8 cellular contexts compared by ENCODE assay signal in the genomic region with DNA sequence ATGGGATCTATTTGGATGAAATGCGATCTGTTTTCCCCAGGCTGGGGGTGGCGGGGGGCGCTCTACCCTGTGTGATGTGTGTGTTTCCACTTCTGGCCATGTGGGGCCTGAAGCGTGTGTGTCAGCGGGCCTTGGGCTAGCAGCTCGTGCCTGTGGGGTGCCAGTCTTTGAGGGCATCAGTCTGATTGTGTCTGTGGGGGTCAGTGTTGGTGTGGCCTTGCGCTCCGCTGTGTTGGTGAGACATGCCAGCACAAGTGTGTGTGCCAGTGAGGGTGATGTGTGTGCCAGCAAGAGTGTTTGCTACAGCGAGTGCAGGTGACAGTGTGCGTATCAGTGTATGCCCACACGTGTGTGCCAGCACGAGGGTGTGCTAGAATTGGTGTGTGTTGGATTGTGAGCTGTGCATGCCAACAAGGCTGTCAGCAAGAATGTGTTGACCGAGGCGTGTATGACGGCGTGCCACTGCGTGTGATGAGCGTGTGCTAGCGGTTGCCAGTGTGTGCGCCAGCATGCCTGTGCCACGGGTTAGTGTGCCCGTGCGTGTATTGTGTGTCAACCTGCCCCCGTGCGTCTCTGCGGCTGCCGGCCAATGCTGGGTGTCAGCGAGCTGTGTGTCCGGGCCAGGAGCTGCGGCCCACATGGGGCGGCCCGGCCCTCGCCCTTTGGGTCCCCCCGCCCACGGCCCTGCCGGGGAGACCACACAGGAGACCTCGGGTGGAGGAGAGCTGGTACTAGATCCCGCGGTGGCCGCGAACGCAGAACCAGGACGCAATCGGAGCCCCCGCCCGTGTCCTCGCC. TPM values are rescaled to one million over a fixed set of nuclear protein-coding genes. Genes with fewer than 3 reads are reported as not detected.
DNase-seq lines count a peak whose midpoint lies in the region; ATAC-seq and TF ChIP-seq lines count a peak whose summit lies in the region.

No MANE protein-coding gene starts in this region.

- H3K9me3 ChIP-seq in GM23248 (ENCODE audit: low read depth) (no peaks in the 10 kb centered on the region), Panc1 (ENCODE audit: control insufficient read depth, insufficient read depth, low read depth, low read length) (no peaks in the 10 kb centered on the region)

- TF ChIP-seq CTCF in Panc1 (IDR thresholded peaks at IDR 0.05) = no peak; the same call in 1 of the 2 replicates

- WGBS in GM23248 (ENCODE audit: low coverage in 1 of 2, low lambda C conversion rate in 2 of 2, missing lambda C conversion rate in 2 of 2), 2 experiments = 14 to 16% methylated on average over 33 to 44 of the region's 47 CpGs

- H3K9me2 ChIP-seq in GM23248 (ENCODE audit: insufficient read depth) = no peaks in the 10 kb centered on the region

- H3K36me3 ChIP-seq in GM23248 (ENCODE audit: low read depth) (no peaks in the 10 kb centered on the region), Panc1 (ENCODE audit: control insufficient read depth, insufficient read depth, low read length) (no peaks in the 10 kb centered on the region; the same call in 1 of the 2 replicates), rectal smooth muscle tissue (ENCODE audit: control insufficient read depth, insufficient read depth, low read length) (peaks cover 3% of the 10 kb centered on the region)

- no peak overlapping the region for H3K27ac ChIP-seq in GM23248
- H3K27ac ChIP-seq in Panc1 (ENCODE audit: low read length) = peak overlapping the region; percentile 96
- H3K27ac ChIP-seq in rectal smooth muscle tissue (ENCODE audit: low read depth, low read length) = peak overlapping the region; percentile 84

- peak overlapping the region; percentile 95 for H2AFZ ChIP-seq in GM23248

- no peaks in the 10 kb centered on the region for H4K20me1 ChIP-seq in GM23248 (ENCODE audit: insufficient read depth)

- intact Hi-C loops in Panc1 (cut with micrococcal nuclease; ENCODE audit: unreplicated experiment) = no loop called here
- intact Hi-C loops in left cardiac atrium (cut with DNase I) = no loop called here

- BruUV-seq in Panc1 (replicated peaks; lab: Mats Ljungman, UMichigan) = no TSS peak

- H3K27me3 ChIP-seq in GM23248 (replicated peaks; ENCODE audit: insufficient read depth) (no peaks in the 10 kb centered on the region), Panc1 (ENCODE audit: control insufficient read depth, insufficient read depth, low read length) (no peaks in the 10 kb centered on the region), rectal smooth muscle tissue (ENCODE audit: control insufficient read depth, insufficient read depth, low read length) (no peaks in the 10 kb centered on the region)

- in situ Hi-C loops in GM23248 (cut with MboI) = no loop called here
- in situ Hi-C loops in Panc1 (cut with HindIII; ENCODE audit: low pct_unique_long_range_greater_than_20kb, low sequenced_read_pairs) = no loop called here

- H3K4me3 ChIP-seq in GM23248 (peak overlapping the region; percentile 80), Panc1 (ENCODE audit: low read depth in 2 of 2, low read length in 2 of 2) (peak overlapping the region; percentile 60 to 85), rectal smooth muscle tissue (ENCODE audit: low read length) (peak overlapping the region; percentile 76)

- no peaks in the 10 kb centered on the region for H3K9me3 Mint-ChIP-seq in activated naive CD8-positive, alpha-beta T cell treated with anti-CD3 and anti-CD28 coated beads for 36 hours

- H3K27me3 Mint-ChIP-seq in activated naive CD8-positive, alpha-beta T cell treated with anti-CD3 and anti-CD28 coated beads for 36 hours = no peaks in the 10 kb centered on the region

- H3K27ac Mint-ChIP-seq in activated naive CD8-positive, alpha-beta T cell treated with anti-CD3 and anti-CD28 coated beads for 36 hours = peak overlapping the region; percentile 88

- H3K4me1 ChIP-seq in GM23248 (ENCODE audit: insufficient read depth) (peaks cover 17% of the 10 kb centered on the region), Panc1 (ENCODE audit: control insufficient read depth, insufficient read depth, low read length) (peaks cover 57% of the 10 kb centered on the region), rectal smooth muscle tissue (ENCODE audit: control insufficient read depth, insufficient read depth, low read length) (peaks cover 38% of the 10 kb centered on the region)

- DNase-seq in GM23248 = peak; percentile 64
- DNase-seq in Panc1 (ENCODE audit: low read depth, low spot score) = no peak
- peak; percentile 47 for DNase-seq in activated naive CD8-positive, alpha-beta T cell treated with anti-CD3 and anti-CD28 coated beads for 36 hours
- DNase-seq in left cardiac atrium = peak; percentile 66
- DNase-seq in NCI-H128 (lab: John Stamatoyannopoulos, UW; ENCODE audit: unreplicated experiment) = no peak

- H3K9ac ChIP-seq in GM23248 (peak overlapping the region; percentile 81), rectal smooth muscle tissue (ENCODE audit: low read length) (peak overlapping the region; percentile 67)

- no peaks in the 10 kb centered on the region for H3K79me2 ChIP-seq in GM23248 (ENCODE audit: insufficient read depth)

- peaks cover 49% of the 10 kb centered on the region for H3F3A ChIP-seq in GM23248 (ENCODE audit: insufficient read depth)

- H3K4me3 Mint-ChIP-seq in activated naive CD8-positive, alpha-beta T cell treated with anti-CD3 and anti-CD28 coated beads for 36 hours = peak overlapping the region; percentile 84

- CTCF ChIA-PET in Panc1 (lab: Charles Lee) = interaction anchor here (0.5 kb wide), 1 partner anchor 22 kb away, joined by 7 read pairs; no protein-coding TSS in a partner anchor

- POLR2A ChIA-PET in Panc1 (lab: Charles Lee) = no interaction called here

- peak overlapping the region; percentile 72 for H3K4me2 ChIP-seq in GM23248 (ENCODE audit: unreplicated experiment)

- H3K4me1 Mint-ChIP-seq in activated naive CD8-positive, alpha-beta T cell treated with anti-CD3 and anti-CD28 coated beads for 36 hours = peaks cover 59% of the 10 kb centered on the region

- H3K36me3 Mint-ChIP-seq in activated naive CD8-positive, alpha-beta T cell treated with anti-CD3 and anti-CD28 coated beads for 36 hours = peaks cover 4% of the 10 kb centered on the region

- peak; percentile 49 for ATAC-seq in Panc1
- ATAC-seq in left cardiac atrium = peak; percentile 12 to 42
- ATAC-seq in HG02884 (IDR thresholded peaks at IDR 0.05; ENCODE audit: unreplicated experiment) = no peak
- no peak for ATAC-seq in GM21526 (IDR thresholded peaks at IDR 0.05; ENCODE audit: low FRiP score, unreplicated experiment)

RNA-seq across cellular contexts. Expression of a gene that starts 0.5 kb away (rescaled TPM):
- 2.1 and 3.1 TPM in 2 replicates for total RNA-seq in GM23248 (2014; rRNA removed; shearing (Covaris generic))
- 2.0 and 2.2 TPM in 2 replicates for polyA plus RNA-seq in GM23248 (2016; fragmentation: Nextera tagmentation; extraction: Ambion mirVana)
- total RNA-seq in Panc1 (2021; ENCODE audit: unreplicated experiment) (219 TPM), left cardiac atrium (10 to 100 TPM; 28.4 to 39.4 TPM)
- polyA plus RNA-seq in Panc1 (2012; ENCODE audit: insufficient read length) = 236 TPM
- total RNA-seq in activated naive CD8-positive, alpha-beta T cell treated with anti-CD3 and anti-CD28 coated beads for 36 hours = 10 to 100 TPM; 25.6 to 26.3 TPM

RNA-seq across cellular contexts. Expression of a gene that starts 48.4 kb away (rescaled TPM):
- total RNA-seq in GM23248 (2014; rRNA removed; shearing (Covaris generic)) = 915 and 1,048 TPM in 2 replicates
- 896 and 915 TPM in 2 replicates for polyA plus RNA-seq in GM23248 (2016; fragmentation: Nextera tagmentation; extraction: Ambion mirVana)
- total RNA-seq in Panc1 (2021; ENCODE audit: unreplicated experiment) (2,945 TPM), left cardiac atrium (1,000 to 10,000 TPM; 1,106 to 1,117 TPM)
- 2,908 TPM for polyA plus RNA-seq in Panc1 (2012; ENCODE audit: insufficient read length)
- total RNA-seq in activated naive CD8-positive, alpha-beta T cell treated with anti-CD3 and anti-CD28 coated beads for 36 hours = 1,000 to 10,000 TPM; 4,132 to 4,264 TPM

Comparison
In these comparisons a context has a peak if more than half of its experiments do, and no peak if none do; other contexts are left out.
1. DNase-seq: peak in GM23248 (single experiment), activated naive CD8-positive, alpha-beta T cell treated with anti-CD3 and anti-CD28 coated beads for 36 hours (single experiment) and left cardiac atrium (single experiment); none in Panc1 (single experiment) and NCI-H128 (single experiment).
2. ATAC-seq: peak in Panc1 (single experiment) and left cardiac atrium (2 of 2); none in HG02884 (single experiment) and GM21526 (single experiment).
3. Peak in every context shown above with its lines, with median percentiles within 50 percentile points of each other: H3K4me3 ChIP-seq.